Comparison of ENCODE assay signal across 19 cellular contexts in the genomic region with DNA sequence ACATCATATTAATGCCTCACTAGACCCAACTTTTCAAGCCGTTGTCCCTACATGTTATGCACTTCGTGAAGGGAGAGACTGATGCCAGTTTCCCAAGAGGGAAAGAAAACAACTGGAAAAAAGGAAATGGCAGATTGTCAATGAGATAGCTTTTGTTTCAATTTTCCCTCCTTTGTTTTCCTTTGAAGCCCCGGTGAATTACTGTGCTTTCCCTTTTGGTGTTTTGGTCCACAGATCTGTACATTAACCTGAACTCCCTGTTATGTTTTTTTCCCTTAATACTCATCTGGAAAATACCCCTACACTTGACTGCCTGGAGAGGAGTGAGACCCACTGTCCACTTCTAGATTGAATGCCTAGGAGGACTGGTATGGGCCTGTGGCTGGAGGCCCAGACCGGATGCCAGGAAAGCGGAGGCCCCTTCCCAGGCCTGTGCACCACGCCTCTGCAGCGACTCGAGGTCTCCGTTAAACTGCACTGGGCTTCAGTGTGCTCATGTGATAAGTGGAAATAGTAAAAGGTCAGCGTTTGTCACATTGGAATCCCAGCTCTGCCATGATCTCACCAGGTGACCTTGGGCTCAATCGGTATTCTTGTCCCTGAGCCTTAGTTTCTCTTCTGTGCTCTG.
"Had no signal": no experiment of that assay in that cellular context is flagged by ENCODE, and none has a peak within 500 bp of the region (broad histone marks: within the 10 kb centered on the region; RNA-seq: fewer than 3 reads in every experiment).

No MANE protein-coding gene starts in this region.

- H3K4me3 ChIP-seq: body of pancreas, cardiac muscle cell, dorsolateral prefrontal cortex, gastroesophageal sphincter, left lung, ovary, prostate gland, tibial artery had no signal

- FAIRE-seq: kidney had no signal

- H3K27me3 ChIP-seq: body of pancreas, cardiac muscle cell, gastroesophageal sphincter, left lung, neutrophil, ovary, tibial artery had no signal

- H3K27ac ChIP-seq: body of pancreas, cardiac muscle cell, dorsolateral prefrontal cortex, neutrophil, ovary, prostate gland, tibial artery had no signal

- H3K9me3 ChIP-seq: body of pancreas, left lung, neutrophil, ovary, prostate gland, tibial artery had no signal

- DNase-seq: activated CD4-positive, alpha-beta memory T cell treated with anti-CD3 and anti-CD28 coated beads, Interleukin-2, amount 10 ng/mL, durations not matched to agents 7 days and 5 days; activated CD4-positive, alpha-beta T cell treated with anti-CD3 and anti-CD28 coated beads for 48 hours; activated gamma-delta T cell; activated naive CD4-positive, alpha-beta T cell treated with anti-CD3 and anti-CD28 coated beads, Interleukin-2, amount 50 U/mL, for 16 hours; activated naive CD8-positive, alpha-beta T cell treated with anti-CD3 and anti-CD28 coated beads, Interleukin-2, amount 50 U/mL, for 24 hours; anterior cingulate cortex; body of pancreas; dorsolateral prefrontal cortex; effector memory CD8-positive, alpha-beta T cell; left lung; ovary; stimulated activated CD4-positive, alpha-beta T cell treated with anti-CD3 and anti-CD28 coated beads, Interleukin-1b, Interleukin-23, amount 100 ng/mL, for 48 hours; substantia nigra; tibial artery had no signal

- H3K4me1 ChIP-seq: body of pancreas, prostate gland, tibial artery had no signal

- H3K36me3 ChIP-seq: cardiac muscle cell, gastroesophageal sphincter, left lung, neutrophil, ovary, prostate gland, tibial artery had no signal

- ATAC-seq: activated naive CD8-positive, alpha-beta T cell treated with anti-CD3 and anti-CD28 coated beads, Interleukin-2, amount 50 U/mL, for 24 hours; body of pancreas; effector memory CD8-positive, alpha-beta T cell; left lung had no signal
